In the genomic region with DNA sequence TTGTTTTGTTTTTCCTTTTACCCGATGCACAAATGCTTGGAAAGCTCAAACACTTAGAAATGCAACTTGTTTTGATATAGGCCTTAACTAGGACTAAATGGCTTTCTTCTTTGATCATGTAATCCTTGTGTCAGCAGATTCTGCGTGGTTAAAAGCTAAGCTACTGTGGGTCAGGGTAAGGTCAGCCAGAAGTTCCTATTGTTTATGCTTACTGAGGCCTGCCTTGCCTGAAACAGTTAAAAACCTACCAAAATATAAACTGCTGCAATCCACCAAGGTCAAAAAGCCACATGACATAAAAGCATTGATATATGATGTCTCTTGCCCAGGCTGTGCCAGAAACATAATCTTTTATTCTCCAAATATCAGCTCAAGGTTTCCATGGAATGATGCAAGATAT, we compare ENCODE assay signal across 26 cellular contexts.
DNase-seq lines count a peak whose midpoint lies in the region; ATAC-seq, FAIRE-seq and TF ChIP-seq lines count a peak whose summit lies in the region.
"Had no signal": no experiment of that assay in that cellular context is flagged by ENCODE, and none has a peak within 500 bp of the region (broad histone marks: within the 10 kb centered on the region; RNA-seq: fewer than 3 reads in every experiment).

No MANE protein-coding gene starts in this region.

- no peaks in the 10 kb centered on the region for H3K79me2 ChIP-seq in endothelial cell of umbilical vein (ENCODE audit: control insufficient read depth, insufficient read depth, low read length)

- peaks cover 45% of the 10 kb centered on the region for H3K9me3 Mint-ChIP-seq in mesothelial cell of epicardium
- H3K9me3 Mint-ChIP-seq: dendritic cell treated with granulocyte-macrophage colony-stimulating factor and Interleukin-4, amounts not matched to agents 40 ng/mL and 50 ng/mL, for 4 days; T-helper 2 cell treated with Interferon-gamma antibody and Interleukin-4, amounts not matched to agents 5 μg/mL and 100 μg/mL, for 36 hours had no signal

- no peak for ATAC-seq in A549
- ATAC-seq: heart left ventricle, Right ventricle myocardium inferior had no signal

- no peak overlapping the region for H2AFZ ChIP-seq in endothelial cell of umbilical vein (ENCODE audit: low read depth, low read length)

- no peak for TF ChIP-seq RAD21 in A549 (conservative IDR thresholded peaks at IDR 0.05 in 1 of 2, IDR thresholded peaks at IDR 0.05 in 1 of 2)

- peak overlapping the region; percentile 71 for H3K27ac Mint-ChIP-seq in mesothelial cell of epicardium
- H3K27ac Mint-ChIP-seq: dendritic cell treated with granulocyte-macrophage colony-stimulating factor and Interleukin-4, amounts not matched to agents 40 ng/mL and 50 ng/mL, for 4 days; T-helper 2 cell treated with Interferon-gamma antibody and Interleukin-4, amounts not matched to agents 5 μg/mL and 100 μg/mL, for 36 hours had no signal

- H4K20me1 ChIP-seq in endothelial cell of umbilical vein (replicated peaks; ENCODE audit: control insufficient read depth, extremely low read depth, insufficient read depth, low read length), result no peaks in the 10 kb centered on the region

- CTCF ChIA-PET in A549 (lab: Yijun Ruan, JAX) (no interaction called here), endothelial cell of umbilical vein (lab: Charles Lee) (no interaction called here)

- POLR2A ChIA-PET in A549 (lab: Yijun Ruan, JAX), result no interaction called here
- POLR2A ChIA-PET in endothelial cell of umbilical vein (lab: Charles Lee), result no interaction called here

- TF ChIP-seq EP300 in A549 (IDR thresholded peaks at IDR 0.05), result no peak

- H3K27me3 ChIP-seq in endothelial cell of umbilical vein (ENCODE audit: control insufficient read depth in 2 of 2, insufficient read depth in 2 of 2, low read length in 2 of 2), result no peaks in the 10 kb centered on the region
- H3K27me3 ChIP-seq: cardiac muscle cell, heart left ventricle had no signal

- H3K27ac ChIP-seq in A549, result no peak overlapping the region
- H3K27ac ChIP-seq in endothelial cell of umbilical vein (ENCODE audit: insufficient read depth, low read depth, low read length), result no peak overlapping the region
- H3K27ac ChIP-seq in caudate nucleus (ENCODE audit: low read depth, low read length), result no peak overlapping the region
- H3K27ac ChIP-seq: cardiac muscle cell, heart left ventricle, left ventricle myocardium inferior had no signal

- H3K9me3 ChIP-seq in A549 (no peaks in the 10 kb centered on the region), endothelial cell of umbilical vein (replicated peaks; ENCODE audit: control insufficient read depth, insufficient read depth, low read length) (no peaks in the 10 kb centered on the region)
- H3K9me3 ChIP-seq: heart left ventricle, left ventricle myocardium inferior had no signal

- H3K27me3 Mint-ChIP-seq in mesothelial cell of epicardium (ENCODE audit: low read depth), result no peaks in the 10 kb centered on the region
- H3K27me3 Mint-ChIP-seq: CD8-positive, alpha-beta memory T cell; dendritic cell treated with granulocyte-macrophage colony-stimulating factor and Interleukin-4, amounts not matched to agents 40 ng/mL and 50 ng/mL, for 4 days had no signal

- TF ChIP-seq POLR2A in A549 (IDR thresholded peaks at IDR 0.05; ENCODE audit: low read length), result no peak
- no peak for TF ChIP-seq POLR2A in endothelial cell of umbilical vein (IDR thresholded peaks at IDR 0.05; ENCODE audit: low read depth, low read length)

- DNase-seq in A549 (ENCODE audit: low read depth in 1 of 2, low spot score in 1 of 2) (no peak), MV-4-11 (lab: John Stamatoyannopoulos, UW) (peak; percentile 51), endothelial cell of umbilical vein (ENCODE audit: low read depth, low spot score) (peak; percentile 0), mesothelial cell of epicardium (ENCODE audit: low spot score in 2 of 2, unreplicated experiment in 2 of 2) (no peak), HT-29 (ENCODE audit: low spot score) (no peak), caudate nucleus (lab: John Stamatoyannopoulos, UW) (no peak), NCI-H1930 (lab: John Stamatoyannopoulos, UW) (no peak), epidermal melanocyte (ENCODE audit: insufficient read length, low spot score) (no peak)
- DNase-seq: activated CD4-positive, alpha-beta T cell treated with anti-CD3 and anti-CD28 coated beads for 4 hours; activated naive CD4-positive, alpha-beta T cell treated with Interleukin-2 at 50 U/mL for 16 hours; activated T-cell treated with anti-CD3 and anti-CD28 coated beads, Interleukin-2, amount 50 U/mL, for 48 hours; amniotic stem cell; CD8-positive, alpha-beta memory T cell; GF-D8; heart left ventricle; KG1; left ventricle myocardium inferior; NCI-H187; posterior cingulate gyrus; trophoblast cell had no signal

- no peak for TF ChIP-seq CTCF in A549 (IDR thresholded peaks at IDR 0.05)
- no peak for TF ChIP-seq CTCF in endothelial cell of umbilical vein (IDR thresholded peaks at IDR 0.05; ENCODE audit: extremely low read depth in 1 of 2, insufficient read depth in 1 of 2, low read depth in 1 of 2, low read length in 2 of 2)
- TF ChIP-seq CTCF in mesothelial cell of epicardium (IDR thresholded peaks at IDR 0.05; ENCODE audit: unreplicated experiment), result no peak

- H3K4me1 Mint-ChIP-seq in mesothelial cell of epicardium, result peaks cover 19% of the 10 kb centered on the region
- H3K4me1 Mint-ChIP-seq: CD8-positive, alpha-beta memory T cell had no signal

- H3K4me1 ChIP-seq in A549 (no peaks in the 10 kb centered on the region), endothelial cell of umbilical vein (ENCODE audit: control insufficient read depth, extremely low read depth, insufficient read depth, low read length) (no peaks in the 10 kb centered on the region)
- H3K4me1 ChIP-seq: heart left ventricle, left ventricle myocardium inferior had no signal

- H3K4me2 ChIP-seq in A549 (no peak overlapping the region), endothelial cell of umbilical vein (ENCODE audit: insufficient read depth, low read length) (no peak overlapping the region)

- no peak overlapping the region for H3K4me3 Mint-ChIP-seq in mesothelial cell of epicardium
- H3K4me3 Mint-ChIP-seq: CD8-positive, alpha-beta memory T cell; dendritic cell treated with granulocyte-macrophage colony-stimulating factor and Interleukin-4, amounts not matched to agents 40 ng/mL and 50 ng/mL, for 4 days; neural crest cell; T-helper 2 cell treated with Interferon-gamma antibody and Interleukin-4, amounts not matched to agents 5 μg/mL and 100 μg/mL, for 36 hours had no signal

- H3K36me3 ChIP-seq in endothelial cell of umbilical vein (ENCODE audit: control insufficient read depth in 2 of 2, extremely low read depth in 1 of 2, insufficient read depth in 2 of 2, low read length in 2 of 2), result no peaks in the 10 kb centered on the region
- H3K36me3 ChIP-seq: cardiac muscle cell, heart left ventricle, left ventricle myocardium inferior had no signal

- no TSS peak for BruUV-seq in endothelial cell of umbilical vein (replicated peaks; lab: Mats Ljungman, UMichigan)

- no peak overlapping the region for H3K4me3 ChIP-seq in A549
- H3K4me3 ChIP-seq in endothelial cell of umbilical vein (replicated peaks in 1 of 3; ENCODE audit: insufficient read depth in 1 of 3, low read depth in 1 of 3, low read length in 3 of 3), result no peak overlapping the region
- H3K4me3 ChIP-seq: cardiac muscle cell, heart left ventricle, left ventricle myocardium inferior had no signal

- FAIRE-seq in A549 (lab: Jason Lieb, UNC) (no peak), endothelial cell of umbilical vein (lab: Jason Lieb, UNC) (peak; percentile 26)
- FAIRE-seq: H54 had no signal

- no peaks in the 10 kb centered on the region for H3K9me1 ChIP-seq in endothelial cell of umbilical vein (replicated peaks; ENCODE audit: control insufficient read depth, extremely low read depth, insufficient read depth, low read length)

- intact Hi-C loops in endothelial cell of umbilical vein (cut with micrococcal nuclease), result no loop called here

- peaks cover 3% of the 10 kb centered on the region for H3K36me3 Mint-ChIP-seq in mesothelial cell of epicardium
- H3K36me3 Mint-ChIP-seq: CD8-positive, alpha-beta memory T cell had no signal

- no peak overlapping the region for H3K9ac ChIP-seq in endothelial cell of umbilical vein (replicated peaks; ENCODE audit: extremely low read depth, insufficient read depth, low read length)

- 18% methylated on average over 2 of the region's 2 CpGs for WGBS in A549 (ENCODE audit: missing lambda C conversion rate)

- dilution Hi-C loops in endothelial cell of umbilical vein (cut with MboI; ENCODE audit: extremely low pct_ligation_motif_present, low sequenced_read_pairs), result no loop called here

TF ChIP-seq in A549, 52 proteins besides CTCF, POLR2A, EP300 and RAD21:
- TF ChIP-seq FOSB (CRISPR knock-in tag; IDR thresholded peaks at IDR 0.05) (no peak), MAFK (IDR thresholded peaks at IDR 0.05; ENCODE audit: partially characterized antibody) (peak; percentile 45), HOXB13 (CRISPR knock-in tag; IDR thresholded peaks at IDR 0.05; ENCODE audit: low read depth) (no peak), NR3C1 (IDR thresholded peaks at IDR 0.05) (no peak), FOXS1 (CRISPR knock-in tag; IDR thresholded peaks at IDR 0.05) (no peak)
TF ChIP-seq in A549: peak in this region for 1.

TF ChIP-seq in endothelial cell of umbilical vein, 7 proteins besides CTCF, POLR2A, EP300 and RAD21:
- no peak for TF ChIP-seq FOS (IDR thresholded peaks at IDR 0.05; ENCODE audit: borderline replicate concordance, insufficient read depth, low read length)
- TF ChIP-seq, protein P1, sequence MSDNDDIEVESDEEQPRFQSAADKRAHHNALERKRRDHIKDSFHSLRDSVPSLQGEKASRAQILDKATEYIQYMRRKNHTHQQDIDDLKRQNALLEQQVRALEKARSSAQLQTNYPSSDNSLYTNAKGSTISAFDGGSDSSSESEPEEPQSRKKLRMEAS (IDR thresholded peaks at IDR 0.05; ENCODE audit: insufficient read depth, insufficient read length), result no peak
- no peak for TF ChIP-seq JUN (IDR thresholded peaks at IDR 0.05; ENCODE audit: borderline replicate concordance, insufficient read depth, insufficient read length, low read depth)
- no peak for TF ChIP-seq EZH2 (IDR thresholded peaks at IDR 0.05; ENCODE audit: borderline replicate concordance, low read depth, low read length, severe bottlenecking)
- no peak for TF ChIP-seq MYC (IDR thresholded peaks at IDR 0.05; ENCODE audit: low read depth, low read length)
- no peak for TF ChIP-seq GATA2 (IDR thresholded peaks at IDR 0.05; ENCODE audit: insufficient read depth, insufficient read length, low read depth, low read length)
- no peak for TF ChIP-seq POLR2AphosphoS5 (IDR thresholded peaks at IDR 0.05; ENCODE audit: insufficient read depth, low read depth, low read length)

Comparison
In these comparisons a context has a peak if more than half of its experiments do, and no peak if none do; other contexts are left out.
1. DNase-seq: peak in MV-4-11 (single experiment) and endothelial cell of umbilical vein (single experiment); none in A549 (0 of 2), mesothelial cell of epicardium (0 of 2), HT-29 (single experiment), caudate nucleus (0 of 61), NCI-H1930 (0 of 2) and epidermal melanocyte (single experiment).